ENCODE assay signal across 13 cellular contexts in the genomic region with DNA sequence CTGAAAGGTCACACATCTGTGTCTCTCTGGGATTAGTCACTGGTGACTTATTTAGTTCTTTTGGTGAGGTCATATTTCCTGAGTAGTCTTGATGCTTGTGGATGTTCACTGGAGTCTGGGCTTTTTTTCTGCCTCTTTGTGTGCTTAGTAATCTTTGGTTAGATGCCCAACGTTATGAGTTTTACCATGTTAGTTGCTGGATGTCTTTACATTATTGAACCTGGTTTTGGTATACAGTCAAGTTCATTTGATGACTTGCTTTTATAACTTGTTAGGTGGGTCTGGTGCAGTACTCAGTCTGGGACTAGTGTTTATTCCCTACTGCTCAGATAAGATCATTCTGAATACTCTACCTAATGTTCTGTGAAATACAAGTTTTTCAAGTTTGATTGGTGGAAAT. TPM values are rescaled to one million over a fixed set of nuclear protein-coding genes. Genes with fewer than 3 reads are reported as not detected.
A peak's percentile ranks its signal among the peaks of the same experiment; 100 is the strongest.
DNase-seq lines count a peak whose midpoint lies in the region; ATAC-seq and TF ChIP-seq lines count a peak whose summit lies in the region.
"Had no signal": no experiment of that assay in that cellular context is flagged by ENCODE, and none has a peak within 500 bp of the region (broad histone marks: within the 10 kb centered on the region; RNA-seq: fewer than 3 reads in every experiment).

No MANE protein-coding gene starts in this region.

- H3K27me3 ChIP-seq in RWPE2 (ENCODE audit: insufficient read depth, poor library complexity, severe bottlenecking) (no peaks in the 10 kb centered on the region), thyroid gland (no peaks in the 10 kb centered on the region)
- H3K27me3 ChIP-seq: heart right ventricle had no signal

- H3K36me3 ChIP-seq in RWPE2 (ENCODE audit: low read depth) (peaks cover 15% of the 10 kb centered on the region), thyroid gland (no peaks in the 10 kb centered on the region)

- H3K4me3 ChIP-seq in RWPE2 (ENCODE audit: severe bottlenecking) (no peak overlapping the region), fibroblast of mammary gland (ENCODE audit: control insufficient read depth, low read depth, low read length) (no peak overlapping the region), thyroid gland (replicated peaks in 1 of 3) (no peak overlapping the region)
- H3K4me3 ChIP-seq: heart right ventricle, skin epidermis had no signal

- H3K9me3 ChIP-seq in RWPE2 (ENCODE audit: severe bottlenecking) (no peaks in the 10 kb centered on the region), thyroid gland (no peaks in the 10 kb centered on the region)

- peaks cover 6% of the 10 kb centered on the region for H3K4me1 Mint-ChIP-seq in activated naive CD4-positive, alpha-beta T cell treated with anti-CD3 and anti-CD28 coated beads for 36 hours (ENCODE audit: low read depth)

- H3K27ac Mint-ChIP-seq in activated naive CD4-positive, alpha-beta T cell treated with anti-CD3 and anti-CD28 coated beads, Interleukin-2, amount 50 U/mL, for 72 hours: no peak overlapping the region
- no peak overlapping the region for H3K27ac Mint-ChIP-seq in activated naive CD4-positive, alpha-beta T cell treated with anti-CD3 and anti-CD28 coated beads for 36 hours
- H3K27ac Mint-ChIP-seq: IgD-negative memory B cell had no signal

- H3K27me3 Mint-ChIP-seq in activated naive CD4-positive, alpha-beta T cell treated with anti-CD3 and anti-CD28 coated beads for 36 hours (ENCODE audit: low read depth): no peaks in the 10 kb centered on the region
- H3K27me3 Mint-ChIP-seq: IgD-negative memory B cell had no signal

- CTCF ChIA-PET in activated naive CD4-positive, alpha-beta T cell treated with anti-CD3 and anti-CD28 coated beads for 36 hours (lab: Charles Lee): no interaction called here

- WGBS in thyroid gland, 2 donors: 57 to 83% methylated on average over 1 of the region's 1 CpG

- peaks cover 19 to 21% of the 10 kb centered on the region in 2 donors for H3K9me3 Mint-ChIP-seq in activated naive CD4-positive, alpha-beta T cell treated with anti-CD3 and anti-CD28 coated beads, Interleukin-2, amount 50 U/mL, for 72 hours
- peaks cover 15% of the 10 kb centered on the region for H3K9me3 Mint-ChIP-seq in activated naive CD4-positive, alpha-beta T cell treated with anti-CD3 and anti-CD28 coated beads for 36 hours

- H3K4me1 ChIP-seq in RWPE2 (ENCODE audit: insufficient read depth, poor library complexity, severe bottlenecking): peaks cover 4% of the 10 kb centered on the region
- H3K4me1 ChIP-seq in thyroid gland: no peaks in the 10 kb centered on the region
- H3K4me1 ChIP-seq: heart right ventricle had no signal

- H3K4me3 Mint-ChIP-seq in activated naive CD4-positive, alpha-beta T cell treated with anti-CD3 and anti-CD28 coated beads for 36 hours: no peak overlapping the region
- H3K4me3 Mint-ChIP-seq: CD14-positive monocyte, IgD-negative memory B cell had no signal

- TF ChIP-seq CTCF in RWPE2 (IDR thresholded peaks at IDR 0.05; ENCODE audit: poor library complexity, severe bottlenecking): no peak
- TF ChIP-seq CTCF in fibroblast of mammary gland (conservative IDR thresholded peaks at IDR 0.05; ENCODE audit: control insufficient read depth, insufficient read depth, low read depth, low read length): no peak
- no peak for TF ChIP-seq CTCF in thyroid gland (IDR thresholded peaks at IDR 0.05)

- DNase-seq in activated naive CD4-positive, alpha-beta T cell treated with anti-CD3 and anti-CD28 coated beads, Interleukin-2, amount 50 U/mL, for 72 hours (ENCODE audit: low spot score in 2 of 2): no peak
- no peak for DNase-seq in activated naive CD4-positive, alpha-beta T cell treated with anti-CD3 and anti-CD28 coated beads for 36 hours
- DNase-seq in RWPE2 (ENCODE audit: low spot score) (no peak), fibroblast of mammary gland (ENCODE audit: low read depth) (peak; percentile 98), stromal cell of bone marrow (ENCODE audit: low read depth) (peak; percentile 81), NK-92 (lab: John Stamatoyannopoulos, UW; ENCODE audit: unreplicated experiment) (no peak), thyroid gland (no peak), AML-193 (lab: John Stamatoyannopoulos, UW) (no peak)
- DNase-seq: heart right ventricle, NCI-H446 treated with DMSO at 0.1 percent for 48 hours had no signal

- no peak for TF ChIP-seq POLR2A in thyroid gland (IDR thresholded peaks at IDR 0.05)

- intact Hi-C loops in activated naive CD4-positive, alpha-beta T cell treated with anti-CD3 and anti-CD28 coated beads for 36 hours (cut with micrococcal nuclease): no loop called here
- intact Hi-C loops in thyroid gland (cut with DNase I): no loop called here

- ATAC-seq in activated naive CD4-positive, alpha-beta T cell treated with anti-CD3 and anti-CD28 coated beads, Interleukin-2, amount 50 U/mL, for 72 hours: peak; percentile 82 to 98
- peak; percentile 56; the same call in 1 of the 3 replicates for ATAC-seq in RWPE2 (ENCODE audit: low read depth)
- ATAC-seq: heart right ventricle had no signal

- H3K36me3 Mint-ChIP-seq in activated naive CD4-positive, alpha-beta T cell treated with anti-CD3 and anti-CD28 coated beads, Interleukin-2, amount 50 U/mL, for 72 hours: peaks cover 20 to 38% of the 10 kb centered on the region in 2 donors
- peaks cover 26% of the 10 kb centered on the region for H3K36me3 Mint-ChIP-seq in activated naive CD4-positive, alpha-beta T cell treated with anti-CD3 and anti-CD28 coated beads for 36 hours (ENCODE audit: low read depth)

- H3K27ac ChIP-seq in RWPE2 (ENCODE audit: poor library complexity, severe bottlenecking) (peak overlapping the region; percentile 6), thyroid gland (no peak overlapping the region)
- H3K27ac ChIP-seq: heart right ventricle, skin epidermis had no signal

RNA-seq across cellular contexts. Expression of a gene that starts 26.2 kb away (rescaled TPM):
- 1 to 10 TPM in 1 of 2 donors, under 1 TPM in 1; 0.56 to 1.8 TPM for total RNA-seq in activated naive CD4-positive, alpha-beta T cell treated with anti-CD3 and anti-CD28 coated beads, Interleukin-2, amount 50 U/mL, for 72 hours
- total RNA-seq in activated naive CD4-positive, alpha-beta T cell treated with anti-CD3 and anti-CD28 coated beads for 36 hours: under 1 TPM; 0.57 to 0.67 TPM
- 1 to 10 TPM; 2.1 to 3.6 (median 3.4) TPM for total RNA-seq in thyroid gland

Comparison
In these comparisons a context has a peak if more than half of its experiments do, and no peak if none do; other contexts are left out.
1. DNase-seq: peak in fibroblast of mammary gland (single experiment) and stromal cell of bone marrow (single experiment); none in activated naive CD4-positive, alpha-beta T cell treated with anti-CD3 and anti-CD28 coated beads, Interleukin-2, amount 50 U/mL, for 72 hours (0 of 2), activated naive CD4-positive, alpha-beta T cell treated with anti-CD3 and anti-CD28 coated beads for 36 hours (single experiment), RWPE2 (single experiment), NK-92 (single experiment), thyroid gland (0 of 2) and AML-193 (0 of 2).